ENCODE assay signal across 11 cellular contexts in the genomic region with DNA sequence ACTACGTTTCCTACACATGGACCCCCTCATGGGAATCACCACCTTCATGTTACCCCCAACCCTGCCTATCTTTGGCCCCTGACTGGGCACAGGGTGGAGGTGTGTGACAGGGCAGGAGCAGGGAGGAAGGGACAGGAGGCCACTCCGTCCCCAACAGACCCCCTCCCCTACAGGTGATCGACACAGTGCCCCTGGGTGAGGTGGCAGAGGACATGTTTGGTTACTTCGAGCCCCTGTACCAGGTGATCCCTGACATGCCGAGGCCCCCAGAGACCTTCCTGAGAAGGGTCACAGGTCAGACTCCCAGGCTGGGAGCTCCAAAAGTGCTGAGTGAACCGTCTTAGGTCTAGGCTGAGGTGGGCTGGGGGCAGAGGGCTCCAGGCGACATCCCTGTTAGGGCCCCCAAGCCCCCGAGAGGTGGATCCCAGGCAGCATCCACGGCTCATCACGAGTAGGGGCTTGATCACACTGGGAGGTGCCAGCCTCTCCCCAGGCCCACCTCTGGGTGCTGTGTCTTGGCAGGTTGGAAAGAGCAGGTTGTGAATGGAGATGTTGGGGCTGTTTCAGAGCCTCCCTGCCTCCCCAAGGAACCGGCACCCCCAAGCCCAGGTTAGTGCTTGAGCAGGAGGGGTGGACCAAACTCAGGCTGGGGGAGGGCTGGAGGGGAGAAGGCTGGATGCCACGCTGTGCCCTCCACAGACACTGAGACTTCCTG. TPM values are rescaled to one million over a fixed set of nuclear protein-coding genes. Genes with fewer than 3 reads are reported as not detected.
DNase-seq lines count a peak whose midpoint lies in the region; ATAC-seq and TF ChIP-seq lines count a peak whose summit lies in the region.
"Had no signal": no experiment of that assay in that cellular context is flagged by ENCODE, and none has a peak within 500 bp of the region (broad histone marks: within the 10 kb centered on the region; RNA-seq: fewer than 3 reads in every experiment).

No MANE protein-coding gene starts in this region.

- no peak overlapping the region for H2AK5ac ChIP-seq in mesenchymal stem cell (ENCODE audit: low read length, severe bottlenecking)

- no peak overlapping the region for H2BK12ac ChIP-seq in mesenchymal stem cell (ENCODE audit: low read length in 2 of 2)

- H2BK15ac ChIP-seq in mesenchymal stem cell (ENCODE audit: low read depth, poor library complexity, severe bottlenecking): no peak overlapping the region

- intact Hi-C loops in activated T-helper 2 cell treated with anti-CD3 and anti-CD28 coated beads, Interferon-gamma antibody, Interleukin-2, Interleukin-4, amounts not matched to agents 10 μg/mL and 5 μg/mL and 100 μg/mL, durations not matched to agents 14 hours and 24 hours and 36 hours (cut with micrococcal nuclease): no loop called here

- no peak overlapping the region for H3K27ac Mint-ChIP-seq in stimulated activated naive CD8-positive, alpha-beta T cell treated with anti-CD3 and anti-CD28 coated beads, Interleukin-15, amount 100 ng/mL, for 72 hours
- no peak overlapping the region for H3K27ac Mint-ChIP-seq in activated T-helper 2 cell treated with anti-CD3 and anti-CD28 coated beads, Interferon-gamma antibody, Interleukin-2, Interleukin-4, amounts not matched to agents 10 μg/mL and 5 μg/mL and 100 μg/mL, durations not matched to agents 14 hours and 24 hours and 36 hours

- DNase-seq in stimulated activated naive CD8-positive, alpha-beta T cell treated with anti-CD3 and anti-CD28 coated beads, Interleukin-15, amount 100 ng/mL, for 72 hours: no peak
- DNase-seq in stimulated activated naive CD8-positive, alpha-beta T cell treated with anti-CD3 and anti-CD28 coated beads, Interleukin-15, Interleukin-2, amounts not matched to agents 100 U/mL and 50 U/mL, for 24 hours: no peak
- no peak for DNase-seq in activated T-helper 2 cell treated with anti-CD3 and anti-CD28 coated beads, Interferon-gamma antibody, Interleukin-2, Interleukin-4, amounts not matched to agents 10 μg/mL and 5 μg/mL and 100 μg/mL, durations not matched to agents 14 hours and 24 hours and 36 hours (ENCODE audit: low spot score)
- no peak for DNase-seq in mesenchymal stem cell
- no peak for DNase-seq in cerebellar cortex (ENCODE audit: low spot score)
- DNase-seq in effector CD4-positive, alpha-beta T cell: no peak
- DNase-seq in brain microvascular endothelial cell: no peak
- DNase-seq: MM.1S; stimulated activated CD4-positive, alpha-beta T cell treated with anti-CD3 and anti-CD28 coated beads, Interleukin-15, amount 100 ng/mL, for 24 hours; T1000 had no signal

- WGBS in mesenchymal stem cell: 89% methylated on average over 9 of the region's 12 CpGs

- H3K27ac ChIP-seq in mesenchymal stem cell (ENCODE audit: low read length, poor library complexity, severe bottlenecking) (no peak overlapping the region), brain microvascular endothelial cell (no peak overlapping the region)

- H3K36me3 ChIP-seq in mesenchymal stem cell (ENCODE audit: control insufficient read depth in 1 of 2, insufficient read depth in 2 of 2, low read depth in 1 of 2, low read length in 2 of 2) (peaks cover 0 to 3% of the 10 kb centered on the region in 2 experiments), brain microvascular endothelial cell (replicated peaks) (no peaks in the 10 kb centered on the region)

- H3K4me2 ChIP-seq in mesenchymal stem cell (ENCODE audit: low read length, poor library complexity, severe bottlenecking): no peak overlapping the region

- H3K4me3 ChIP-seq in mesenchymal stem cell (ENCODE audit: insufficient read depth in 1 of 2, low read depth in 1 of 2, low read length in 2 of 2) (peak overlapping the region in 1 of 2 experiments; percentile 94), brain microvascular endothelial cell (ENCODE audit: low read depth, low read length) (no peak overlapping the region)

- peaks cover 7% of the 10 kb centered on the region for H3K36me3 Mint-ChIP-seq in activated T-helper 2 cell treated with anti-CD3 and anti-CD28 coated beads, Interferon-gamma antibody, Interleukin-2, Interleukin-4, amounts not matched to agents 10 μg/mL and 5 μg/mL and 100 μg/mL, durations not matched to agents 14 hours and 24 hours and 36 hours (ENCODE audit: low read depth)

- no peak overlapping the region for H2AFZ ChIP-seq in mesenchymal stem cell (ENCODE audit: low read depth, low read length)

- no peak overlapping the region for H3K18ac ChIP-seq in mesenchymal stem cell (ENCODE audit: low read depth in 1 of 2, low read length in 2 of 2)

- peaks cover 13% of the 10 kb centered on the region for H3K79me1 ChIP-seq in mesenchymal stem cell (replicated peaks; ENCODE audit: low read length, poor library complexity, severe bottlenecking)

- no peak overlapping the region for H3K14ac ChIP-seq in mesenchymal stem cell (ENCODE audit: low read length in 2 of 2)

- in situ Hi-C loops in brain microvascular endothelial cell (cut with HindIII; ENCODE audit: low pct_ligation_motif_present, low sequenced_read_pairs): no loop called here

- peak overlapping the region; percentile 96 to 97 for H3K4me3 Mint-ChIP-seq in stimulated activated naive CD8-positive, alpha-beta T cell treated with anti-CD3 and anti-CD28 coated beads, Interleukin-15, amount 100 ng/mL, for 72 hours
- H3K4me3 Mint-ChIP-seq in activated T-helper 2 cell treated with anti-CD3 and anti-CD28 coated beads, Interferon-gamma antibody, Interleukin-2, Interleukin-4, amounts not matched to agents 10 μg/mL and 5 μg/mL and 100 μg/mL, durations not matched to agents 14 hours and 24 hours and 36 hours (ENCODE audit: low read depth): peak overlapping the region; percentile 85

- no peaks in the 10 kb centered on the region for H3K27me3 ChIP-seq in mesenchymal stem cell (ENCODE audit: control insufficient read depth in 1 of 2, insufficient read depth in 1 of 2, low read length in 2 of 2)
- no peaks in the 10 kb centered on the region for H3K27me3 ChIP-seq in brain microvascular endothelial cell (replicated peaks)

- no peaks in the 10 kb centered on the region for H3K9me3 ChIP-seq in mesenchymal stem cell (ENCODE audit: control insufficient read depth, low read length)

- no peak for ATAC-seq in stimulated activated naive CD8-positive, alpha-beta T cell treated with anti-CD3 and anti-CD28 coated beads, Interleukin-15, amount 100 ng/mL, for 72 hours
- ATAC-seq in stimulated activated naive CD8-positive, alpha-beta T cell treated with anti-CD3 and anti-CD28 coated beads, Interleukin-15, Interleukin-2, amounts not matched to agents 100 U/mL and 50 U/mL, for 24 hours: no peak
- no peak for ATAC-seq in GM21515 (IDR thresholded peaks at IDR 0.05; ENCODE audit: unreplicated experiment)

- no peak overlapping the region for H2BK120ac ChIP-seq in mesenchymal stem cell (ENCODE audit: low read depth, low read length)

- H2BK5ac ChIP-seq in mesenchymal stem cell (ENCODE audit: low read depth, low read length, poor library complexity, severe bottlenecking): no peak overlapping the region

- H3K23ac ChIP-seq in mesenchymal stem cell (ENCODE audit: low read length in 2 of 2): no peak overlapping the region

- no peaks in the 10 kb centered on the region for H3K27me3 Mint-ChIP-seq in stimulated activated naive CD8-positive, alpha-beta T cell treated with anti-CD3 and anti-CD28 coated beads, Interleukin-15, amount 100 ng/mL, for 72 hours
- no peaks in the 10 kb centered on the region for H3K27me3 Mint-ChIP-seq in activated T-helper 2 cell treated with anti-CD3 and anti-CD28 coated beads, Interferon-gamma antibody, Interleukin-2, Interleukin-4, amounts not matched to agents 10 μg/mL and 5 μg/mL and 100 μg/mL, durations not matched to agents 14 hours and 24 hours and 36 hours (ENCODE audit: low read depth)

- no peaks in the 10 kb centered on the region for H3K9me3 Mint-ChIP-seq in stimulated activated naive CD8-positive, alpha-beta T cell treated with anti-CD3 and anti-CD28 coated beads, Interleukin-15, amount 100 ng/mL, for 72 hours
- no peaks in the 10 kb centered on the region for H3K9me3 Mint-ChIP-seq in activated T-helper 2 cell treated with anti-CD3 and anti-CD28 coated beads, Interferon-gamma antibody, Interleukin-2, Interleukin-4, amounts not matched to agents 10 μg/mL and 5 μg/mL and 100 μg/mL, durations not matched to agents 14 hours and 24 hours and 36 hours

- peaks cover 18% of the 10 kb centered on the region for H3K4me1 ChIP-seq in mesenchymal stem cell (ENCODE audit: control insufficient read depth, insufficient read depth, low read depth, low read length)

- H3K4me1 Mint-ChIP-seq in stimulated activated naive CD8-positive, alpha-beta T cell treated with anti-CD3 and anti-CD28 coated beads, Interleukin-15, amount 100 ng/mL, for 72 hours: peaks cover 31% of the 10 kb centered on the region
- peaks cover 19% of the 10 kb centered on the region for H3K4me1 Mint-ChIP-seq in activated T-helper 2 cell treated with anti-CD3 and anti-CD28 coated beads, Interferon-gamma antibody, Interleukin-2, Interleukin-4, amounts not matched to agents 10 μg/mL and 5 μg/mL and 100 μg/mL, durations not matched to agents 14 hours and 24 hours and 36 hours (ENCODE audit: low read depth)

- TF ChIP-seq CTCF in brain microvascular endothelial cell (IDR thresholded peaks at IDR 0.05; ENCODE audit: low read depth, low read length, missing control alignments): no peak

- no peak overlapping the region for H4K91ac ChIP-seq in mesenchymal stem cell (ENCODE audit: low read length)

- H3K4ac ChIP-seq in mesenchymal stem cell (ENCODE audit: low read depth in 1 of 2, low read length in 2 of 2): no peak overlapping the region

- H4K8ac ChIP-seq in mesenchymal stem cell (ENCODE audit: low read length): no peak overlapping the region

- H3K9ac ChIP-seq in mesenchymal stem cell (ENCODE audit: low read length): peak overlapping the region; percentile 87

RNA-seq across cellular contexts. Expression of a gene that starts 1.5 kb away (rescaled TPM):
- total RNA-seq in activated T-helper 2 cell treated with anti-CD3 and anti-CD28 coated beads, Interferon-gamma antibody, Interleukin-2, Interleukin-4, amounts not matched to agents 10 μg/mL and 5 μg/mL and 100 μg/mL, durations not matched to agents 14 hours and 24 hours and 36 hours: 12.8 and 15.9 TPM in 2 replicates
- 3.8 TPM for polyA plus RNA-seq in mesenchymal stem cell (2013, experiment 1 of 2)
- polyA plus RNA-seq in mesenchymal stem cell (2013, experiment 2 of 2): 4.1 TPM

RNA-seq across cellular contexts. Expression of a gene that starts 4.7 kb away (rescaled TPM):
- 4.0 and 4.4 TPM in 2 replicates for total RNA-seq in activated T-helper 2 cell treated with anti-CD3 and anti-CD28 coated beads, Interferon-gamma antibody, Interleukin-2, Interleukin-4, amounts not matched to agents 10 μg/mL and 5 μg/mL and 100 μg/mL, durations not matched to agents 14 hours and 24 hours and 36 hours
- polyA plus RNA-seq in mesenchymal stem cell (2013, experiment 1 of 2): 63.5 TPM
- 58.4 TPM for polyA plus RNA-seq in mesenchymal stem cell (2013, experiment 2 of 2)

RNA-seq across cellular contexts. Expression of a gene that starts 11.3 kb away (rescaled TPM):
- total RNA-seq in activated T-helper 2 cell treated with anti-CD3 and anti-CD28 coated beads, Interferon-gamma antibody, Interleukin-2, Interleukin-4, amounts not matched to agents 10 μg/mL and 5 μg/mL and 100 μg/mL, durations not matched to agents 14 hours and 24 hours and 36 hours: 46.4 and 48.1 TPM in 2 replicates
- 23.8 TPM for polyA plus RNA-seq in mesenchymal stem cell (2013, experiment 1 of 2)
- polyA plus RNA-seq in mesenchymal stem cell (2013, experiment 2 of 2): 23.7 TPM

RNA-seq across cellular contexts. Expression of a gene that starts 24.7 kb away (rescaled TPM):
- total RNA-seq in activated T-helper 2 cell treated with anti-CD3 and anti-CD28 coated beads, Interferon-gamma antibody, Interleukin-2, Interleukin-4, amounts not matched to agents 10 μg/mL and 5 μg/mL and 100 μg/mL, durations not matched to agents 14 hours and 24 hours and 36 hours: 7.5 and 7.8 TPM in 2 replicates
- 2.2 TPM for polyA plus RNA-seq in mesenchymal stem cell (2013, experiment 1 of 2)
- polyA plus RNA-seq in mesenchymal stem cell (2013, experiment 2 of 2): 2.6 TPM
